Comparison of ENCODE assay signal across 2 cellular contexts in genomic region chr9:127470662-127471061, GRCh38.
TF ChIP-seq lines count a peak whose summit lies in the region.

No MANE protein-coding gene starts in this region.

TF ChIP-seq in GM23338, 12 proteins besides CTCF, POLR2A, EP300 and RAD21:
- TF ChIP-seq ZNF331 (CRISPR knock-in tag; IDR thresholded peaks at IDR 0.05; ENCODE audit: low read depth) (no peak), ZNF114 (CRISPR knock-in tag; IDR thresholded peaks at IDR 0.05) (no peak)

TF ChIP-seq in K562, 482 proteins besides CTCF, POLR2A, EP300 and RAD21:
- TF ChIP-seq AFF1 (IDR thresholded peaks at IDR 0.05; ENCODE audit: low read depth in 1 of 2, partially characterized antibody in 2 of 2) = no peak
- 0 out of 2 replicates have a peak, but pooled peaks have one; percentile 27 for TF ChIP-seq SOX6 (IDR thresholded peaks at IDR 0.05)
- TF ChIP-seq KDM1A (IDR thresholded peaks at IDR 0.05) = peak; percentile 60 to 64; a peak in 3 of 4 replicates
